In the genomic region with DNA sequence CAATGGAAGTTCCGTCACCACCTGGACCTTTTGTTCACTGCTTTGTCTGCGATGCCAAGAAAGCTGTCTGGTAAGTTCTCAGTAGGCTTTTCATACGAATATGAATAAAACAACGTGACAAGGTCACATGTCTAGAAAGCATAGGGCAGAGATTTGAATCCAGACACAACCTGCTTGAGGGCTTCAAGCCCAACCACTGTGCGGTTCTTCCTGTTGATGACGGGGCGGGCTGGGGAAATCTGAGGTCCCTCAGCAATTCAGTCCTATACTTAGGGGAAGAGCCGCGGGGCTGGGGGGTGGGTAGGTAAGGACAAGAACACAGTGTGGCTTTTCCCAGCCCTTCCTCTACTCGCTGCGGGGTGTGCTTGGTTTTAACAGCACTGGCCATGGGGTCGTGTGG, we compare ENCODE assay signal across 9 cellular contexts. TPM values are rescaled to one million over a fixed set of nuclear protein-coding genes. Genes with fewer than 3 reads are reported as not detected.
DNase-seq lines count a peak whose midpoint lies in the region; ATAC-seq and TF ChIP-seq lines count a peak whose summit lies in the region.
"Had no signal": no experiment of that assay in that cellular context is flagged by ENCODE, and none has a peak within 500 bp of the region (broad histone marks: within the 10 kb centered on the region; RNA-seq: fewer than 3 reads in every experiment).

No MANE protein-coding gene starts in this region.

- H3K9me3 ChIP-seq in H9 (ENCODE audit: control insufficient read depth, low read depth, low read length) = no peaks in the 10 kb centered on the region
- no peaks in the 10 kb centered on the region for H3K9me3 ChIP-seq in left ventricle myocardium inferior (replicated peaks)
- no peaks in the 10 kb centered on the region for H3K9me3 ChIP-seq in spleen

- no peak overlapping the region for H3K56ac ChIP-seq in H9 (ENCODE audit: insufficient read length, low read depth, low read length)

- no CpG with 5 or more reads among the region's 12 CpGs for WGBS in H9 (ENCODE audit: extremely low coverage, insufficient read length, low lambda C conversion rate)
- WGBS in spleen, 5 donors = 27 to 35% (median 31%) methylated on average over 12 of the region's 12 CpGs

- DNase-seq in H9 = peak; percentile 50
- DNase-seq in activated CD8-positive, alpha-beta T cell treated with anti-CD3 and anti-CD28 coated beads, Interleukin-2, amount 10 ng/mL, durations not matched to agents 7 days and 5 days = peak; percentile 42
- no peak for DNase-seq in left ventricle myocardium inferior
- no peak for DNase-seq in spleen
- DNase-seq in progenitor cell of endocrine pancreas (ENCODE audit: low spot score, unreplicated experiment) = no peak
- DNase-seq in NCI-H2171 treated with DMSO at 0.1 percent for 48 hours (lab: John Stamatoyannopoulos, UW) = no peak
- DNase-seq in kidney glomerular epithelial cell (lab: John Stamatoyannopoulos, UW) = no peak
- DNase-seq in NCI-H446 treated with DMSO at 0.1 percent for 48 hours (lab: John Stamatoyannopoulos, UW) = no peak
- DNase-seq: NCI-H1694 had no signal

- H3K18ac ChIP-seq in H9 (ENCODE audit: insufficient read length, low read depth, low read length) = no peak overlapping the region

- no peaks in the 10 kb centered on the region; a peak in 1 of 7 replicates for H3K36me3 Mint-ChIP-seq in H9 (ENCODE audit: insufficient read depth in 1 of 3, low read depth in 3 of 3)
- no peaks in the 10 kb centered on the region for H3K36me3 Mint-ChIP-seq in activated CD8-positive, alpha-beta T cell treated with anti-CD3 and anti-CD28 coated beads, Interleukin-2, amount 10 ng/mL, durations not matched to agents 7 days and 5 days (ENCODE audit: low read depth)
- no peaks in the 10 kb centered on the region for H3K36me3 Mint-ChIP-seq in progenitor cell of endocrine pancreas (ENCODE audit: insufficient read depth)

- no peak overlapping the region for H4K8ac ChIP-seq in H9 (replicated peaks; ENCODE audit: insufficient read length, low read depth, low read length)

- H3K27me3 Mint-ChIP-seq in H9 (ENCODE audit: low read depth) = peaks cover 16% of the 10 kb centered on the region
- peaks cover 13% of the 10 kb centered on the region for H3K27me3 Mint-ChIP-seq in activated CD8-positive, alpha-beta T cell treated with anti-CD3 and anti-CD28 coated beads, Interleukin-2, amount 10 ng/mL, durations not matched to agents 7 days and 5 days (ENCODE audit: low read depth)
- peaks cover 17% of the 10 kb centered on the region for H3K27me3 Mint-ChIP-seq in progenitor cell of endocrine pancreas

- ATAC-seq in activated CD8-positive, alpha-beta T cell treated with anti-CD3 and anti-CD28 coated beads, Interleukin-2, amount 10 ng/mL, durations not matched to agents 7 days and 5 days = peak; percentile 66

- TF ChIP-seq POLR2A in spleen (IDR thresholded peaks at IDR 0.05) = no peak

- no peaks in the 10 kb centered on the region for H3K79me2 ChIP-seq in H9 (ENCODE audit: insufficient read depth, low read length)

- H2BK15ac ChIP-seq in H9 (ENCODE audit: low read depth, low read length) = no peak overlapping the region

- peak overlapping the region; percentile 50 for H3K4me2 ChIP-seq in H9 (ENCODE audit: insufficient read depth, insufficient read length, low read length)

- TF ChIP-seq CTCF in H9 (conservative IDR thresholded peaks at IDR 0.05) (no peak), left ventricle myocardium inferior (IDR thresholded peaks at IDR 0.05; ENCODE audit: borderline replicate concordance) (no peak), spleen (IDR thresholded peaks at IDR 0.05 in 8 of 11, conservative IDR thresholded peaks at IDR 0.05 in 3 of 11) (no peak), progenitor cell of endocrine pancreas (IDR thresholded peaks at IDR 0.05; ENCODE audit: unreplicated experiment) (no peak)

- no peaks in the 10 kb centered on the region for H4K20me1 ChIP-seq in H9 (ENCODE audit: control insufficient read depth, insufficient read depth, insufficient read length)

- no peak overlapping the region for H2AFZ ChIP-seq in H9 (ENCODE audit: low read length)

- intact Hi-C loops in left ventricle myocardium inferior (cut with micrococcal nuclease) (no loop called here), spleen (cut with DNase I; ENCODE audit: low total_unique reads) (no loop called here)

- H3K4me1 Mint-ChIP-seq in H9 (peaks cover 30 to 43% of the 10 kb centered on the region in 2 experiments), progenitor cell of endocrine pancreas (ENCODE audit: low read depth) (peaks cover 3% of the 10 kb centered on the region)
- peaks cover 13% of the 10 kb centered on the region for H3K4me1 Mint-ChIP-seq in activated CD8-positive, alpha-beta T cell treated with anti-CD3 and anti-CD28 coated beads, Interleukin-2, amount 10 ng/mL, durations not matched to agents 7 days and 5 days (ENCODE audit: low read depth)

- POLR2A ChIA-PET in activated CD8-positive, alpha-beta T cell treated with anti-CD3 and anti-CD28 coated beads, Interleukin-2, amount 10 ng/mL, durations not matched to agents 7 days and 5 days (lab: Charles Lee) = no interaction called here

- H3K27ac ChIP-seq in H9 (ENCODE audit: insufficient read length, low read depth, low read length) = no peak overlapping the region
- no peak overlapping the region for H3K27ac ChIP-seq in left ventricle myocardium inferior (replicated peaks)
- H3K27ac ChIP-seq in spleen = no peak overlapping the region

- CTCF ChIA-PET in activated CD8-positive, alpha-beta T cell treated with anti-CD3 and anti-CD28 coated beads, Interleukin-2, amount 10 ng/mL, durations not matched to agents 7 days and 5 days (lab: Charles Lee) = interaction anchor here (1.3 kb wide), 1 partner anchor 65 kb away, joined by 4 read pairs; no protein-coding TSS in a partner anchor

- H3K4ac ChIP-seq in H9 (ENCODE audit: low read depth, low read length) = no peak overlapping the region

- no peak overlapping the region for H3K9ac ChIP-seq in H9 (ENCODE audit: extremely low read depth, insufficient read length, low read length)

- H3K36me3 ChIP-seq in left ventricle myocardium inferior = no peaks in the 10 kb centered on the region
- H3K36me3 ChIP-seq in spleen = no peaks in the 10 kb centered on the region

- no peak overlapping the region for H2BK12ac ChIP-seq in H9 (ENCODE audit: insufficient read length, low read depth, low read length)

- H3K4me3 ChIP-seq in left ventricle myocardium inferior (peak overlapping the region; percentile 59), spleen (peak overlapping the region; percentile 15 to 64 (median 31))

- no peak overlapping the region for H2BK5ac ChIP-seq in H9 (ENCODE audit: insufficient read length, low read length)

- H3T11ph ChIP-seq in H9 (ENCODE audit: low read length) = no peak overlapping the region

- peak overlapping the region in 1 of 3 experiments; percentile 76; a peak in 1 of 7 replicates for H3K27ac Mint-ChIP-seq in H9
- H3K27ac Mint-ChIP-seq in activated CD8-positive, alpha-beta T cell treated with anti-CD3 and anti-CD28 coated beads, Interleukin-2, amount 10 ng/mL, durations not matched to agents 7 days and 5 days = no peak overlapping the region
- no peak overlapping the region for H3K27ac Mint-ChIP-seq in progenitor cell of endocrine pancreas

- no peak overlapping the region for H2AK5ac ChIP-seq in H9 (ENCODE audit: insufficient read length, low read length)

- H3K4me1 ChIP-seq in H9 (ENCODE audit: insufficient read depth, low read length) (peaks cover 16% of the 10 kb centered on the region), left ventricle myocardium inferior (peaks cover 42% of the 10 kb centered on the region), spleen (peaks cover 8 to 51% (median 26%) of the 10 kb centered on the region in 6 donors)

- H3K23ac ChIP-seq in H9 (ENCODE audit: insufficient read length, low read depth, low read length) = no peak overlapping the region

- no peak overlapping the region for H4K91ac ChIP-seq in H9 (ENCODE audit: insufficient read length, low read depth, low read length)

- H3K4me3 Mint-ChIP-seq in H9 (no peak overlapping the region; a peak in 2 of 5 replicates), progenitor cell of endocrine pancreas (ENCODE audit: low read depth) (no peak overlapping the region)
- H3K4me3 Mint-ChIP-seq in activated CD8-positive, alpha-beta T cell treated with anti-CD3 and anti-CD28 coated beads, Interleukin-2, amount 10 ng/mL, durations not matched to agents 7 days and 5 days = no peak overlapping the region

- peaks cover 3% of the 10 kb centered on the region for H3K23me2 ChIP-seq in H9 (ENCODE audit: insufficient read length, low read depth, low read length, poor library complexity, severe bottlenecking)

- H3K79me1 ChIP-seq in H9 (ENCODE audit: insufficient read depth, low read depth, low read length, poor library complexity, severe bottlenecking) = no peaks in the 10 kb centered on the region

- no peaks in the 10 kb centered on the region; a peak in 1 of 5 replicates for H3K9me3 Mint-ChIP-seq in H9
- no peaks in the 10 kb centered on the region for H3K9me3 Mint-ChIP-seq in activated CD8-positive, alpha-beta T cell treated with anti-CD3 and anti-CD28 coated beads, Interleukin-2, amount 10 ng/mL, durations not matched to agents 7 days and 5 days (ENCODE audit: insufficient read depth)
- H3K9me3 Mint-ChIP-seq in progenitor cell of endocrine pancreas (ENCODE audit: low read depth) = no peaks in the 10 kb centered on the region

- H2BK120ac ChIP-seq in H9 (ENCODE audit: low read depth, low read length, poor library complexity, severe bottlenecking) = no peak overlapping the region

- no peak overlapping the region for H2BK20ac ChIP-seq in H9 (ENCODE audit: low read depth, low read length, poor library complexity, severe bottlenecking)

- H3K14ac ChIP-seq in H9 (ENCODE audit: insufficient read depth, low read length) = peak overlapping the region; percentile 82; the same call in 1 of the 2 replicates

- H3K27me3 ChIP-seq in H9 (ENCODE audit: insufficient read depth, low read length) = no peaks in the 10 kb centered on the region; the same call in 1 of the 2 replicates
- no peaks in the 10 kb centered on the region for H3K27me3 ChIP-seq in left ventricle myocardium inferior (ENCODE audit: low read depth)
- H3K27me3 ChIP-seq in spleen (replicated peaks in 1 of 7) = peaks cover 0 to 18% (median 0%) of the 10 kb centered on the region in 7 donors

- H4K5ac ChIP-seq in H9 (ENCODE audit: insufficient read length, low read depth, low read length) = no peak overlapping the region

RNA-seq across cellular contexts. Expression of gene SMAD3, which starts 32.4 kb away (rescaled TPM):
- 25.9 and 26.7 TPM in 2 replicates for total RNA-seq in H9 (2021)
- 10 to 100 TPM; 26.8 to 27.1 TPM for total RNA-seq in activated CD8-positive, alpha-beta T cell treated with anti-CD3 and anti-CD28 coated beads, Interleukin-2, amount 10 ng/mL, durations not matched to agents 7 days and 5 days
- total RNA-seq in left ventricle myocardium inferior = 18.8 TPM
- total RNA-seq in spleen = 10 to 100 TPM; 27.3 to 78.4 (median 47.5) TPM
- 1 to 10 TPM; 8.3 to 8.9 (median 8.6) TPM for polyA plus RNA-seq in spleen
- 49.9 and 51.3 TPM in 2 replicates for total RNA-seq in progenitor cell of endocrine pancreas

Comparison
In these comparisons a context has a peak if more than half of its experiments do, and no peak if none do; other contexts are left out.
1. DNase-seq: peak in H9 (single experiment) and activated CD8-positive, alpha-beta T cell treated with anti-CD3 and anti-CD28 coated beads, Interleukin-2, amount 10 ng/mL, durations not matched to agents 7 days and 5 days (single experiment); none in left ventricle myocardium inferior (single experiment), spleen (single experiment), progenitor cell of endocrine pancreas (single experiment), NCI-H2171 treated with DMSO at 0.1 percent for 48 hours (single experiment), kidney glomerular epithelial cell (single experiment) and NCI-H446 treated with DMSO at 0.1 percent for 48 hours (single experiment).